In genomic region chr16:13111747-13112146, GRCh38 we compare ENCODE assay signal across 30 cellular contexts.
"Had no signal": no experiment of that assay in that cellular context is flagged by ENCODE, and none has a peak within 500 bp of the region (broad histone marks: within the 10 kb centered on the region; RNA-seq: fewer than 3 reads in every experiment).

No MANE protein-coding gene starts in this region.

- H3K4me1 ChIP-seq: left ventricle myocardium inferior, stomach had no signal

- H3K4me3 ChIP-seq: gastroesophageal sphincter, hepatocyte, left ventricle myocardium inferior, lung, ovary, smooth muscle cell, stomach had no signal

- H3K36me3 ChIP-seq: brain microvascular endothelial cell, gastroesophageal sphincter, left ventricle myocardium inferior, ovary, stomach, WERI-Rb-1 had no signal

- FAIRE-seq: astrocyte, endothelial cell of umbilical vein, TTC549, urothelium cell line had no signal

- DNase-seq: activated CD4-positive, alpha-beta T cell treated with anti-CD3 and anti-CD28 coated beads for 48 hours; activated CD4-positive, alpha-beta T cell treated with anti-CD3 and anti-CD28 coated beads, Interleukin-2, amount 50 U/mL, for 48 hours; activated CD8-positive, alpha-beta memory T cell treated with anti-CD3 and anti-CD28 coated beads for 24 hours; activated effector memory CD4-positive, alpha-beta T cell treated with anti-CD3 and anti-CD28 coated beads, Interleukin-2, amount 50 U/mL, for 16 hours; activated naive CD4-positive, alpha-beta T cell treated with anti-CD3 and anti-CD28 coated beads for 36 hours; activated naive CD8-positive, alpha-beta T cell treated with anti-CD3 and anti-CD28 coated beads for 36 hours; brain microvascular endothelial cell; caudate nucleus; islet precursor cell; left ventricle myocardium inferior; naive thymus-derived CD4-positive, alpha-beta T cell; ovary; stimulated activated CD4-positive, alpha-beta T cell treated with anti-CD3 and anti-CD28 coated beads, Interleukin-1b, Interleukin-23, amount 100 ng/mL, for 48 hours; stimulated activated CD4-positive, alpha-beta T cell treated with anti-CD3 and anti-CD28 coated beads, Interleukin-4, amount 100 ng/mL, for 4 hours; stimulated activated CD8-positive, alpha-beta memory T cell treated with anti-CD3 and anti-CD28 coated beads, Interleukin-4, amount 100 ng/mL, for 48 hours; stimulated activated naive B cell treated with anti-CD40 and anti-IgM and Interleukin-4, amounts not matched to agents 10 μg/mL and 1 μg/mL and 100 μg/mL, for 72 hours; stomach; T-helper 9 cell; trophoblast cell; WERI-Rb-1 had no signal

- H3K27ac ChIP-seq: brain microvascular endothelial cell, left ventricle myocardium inferior, ovary, stomach, WERI-Rb-1 had no signal

- H3K9me3 ChIP-seq: gastroesophageal sphincter, ovary had no signal

- H3K79me2 ChIP-seq: hepatocyte had no signal

- ATAC-seq: activated CD4-positive, CD25-positive, alpha-beta regulatory T cell treated with anti-CD3 and anti-CD28 coated beads, Interleukin-2, amount 50 U/mL, for 24 hours; gastroesophageal sphincter; naive thymus-derived CD4-positive, alpha-beta T cell; sciatic nerve; stimulated activated naive B cell treated with anti-CD40 and anti-IgM and Interleukin-4, amounts not matched to agents 10 μg/mL and 1 μg/mL and 100 μg/mL, for 72 hours had no signal

- H3K4me2 ChIP-seq: hepatocyte, smooth muscle cell had no signal

- H2AFZ ChIP-seq: hepatocyte had no signal

- H3K27me3 ChIP-seq: brain microvascular endothelial cell, gastroesophageal sphincter, hepatocyte, ovary, stomach had no signal
